ENCODE assay signal across 12 cellular contexts in the genomic region with DNA sequence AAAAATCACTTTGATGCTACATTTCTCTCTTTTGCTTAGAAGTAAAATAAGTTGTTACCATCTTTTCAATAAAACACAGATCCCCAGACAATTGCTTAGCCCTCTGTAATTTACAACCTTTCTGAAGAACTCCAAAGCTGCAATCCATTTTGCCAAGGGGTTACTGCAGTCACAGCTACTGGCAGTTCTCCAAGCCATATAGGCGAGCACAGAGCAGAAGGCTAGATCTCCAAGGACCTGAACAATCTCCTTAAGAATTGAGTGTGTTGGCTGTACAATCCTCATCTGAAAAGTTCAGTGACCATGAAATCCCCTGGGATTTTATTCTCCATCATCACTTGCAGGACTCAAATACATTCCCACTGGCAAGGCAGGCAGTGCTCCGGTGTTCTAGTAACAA.
"Had no signal": no experiment of that assay in that cellular context is flagged by ENCODE, and none has a peak within 500 bp of the region (broad histone marks: within the 10 kb centered on the region; RNA-seq: fewer than 3 reads in every experiment).

No MANE protein-coding gene starts in this region.

- H3K4me1 Mint-ChIP-seq: activated B cell treated with CpG ODN at 0.5 μM for 24 hours; activated CD4-positive, alpha-beta T cell treated with anti-CD3 and anti-CD28 coated beads, Interleukin-2, amount 10 ng/mL, durations not matched to agents 7 days and 5 days; activated naive CD4-positive, alpha-beta T cell treated with anti-CD3 and anti-CD28 coated beads, Interleukin-2, amount 50 U/mL, for 24 hours had no signal

- H3K36me3 Mint-ChIP-seq: activated naive CD4-positive, alpha-beta T cell treated with anti-CD3 and anti-CD28 coated beads, Interleukin-2, amount 50 U/mL, for 24 hours had no signal

- H3K27me3 Mint-ChIP-seq: activated B cell treated with CpG ODN at 0.5 μM for 24 hours; activated CD4-positive, alpha-beta T cell treated with anti-CD3 and anti-CD28 coated beads, Interleukin-2, amount 10 ng/mL, durations not matched to agents 7 days and 5 days; activated naive CD4-positive, alpha-beta T cell treated with anti-CD3 and anti-CD28 coated beads, Interleukin-2, amount 50 U/mL, for 24 hours had no signal

- DNase-seq: activated B cell treated with CpG ODN at 0.5 μM for 24 hours; activated CD4-positive, alpha-beta T cell treated with anti-CD3 and anti-CD28 coated beads, Interleukin-2, amount 10 ng/mL, durations not matched to agents 7 days and 5 days; amygdala; foreskin keratinocyte; head of caudate nucleus; left colon; nephron progenitor cell; stimulated activated naive CD4-positive, alpha-beta T cell; substantia nigra; transverse colon had no signal

- ATAC-seq: foreskin keratinocyte, left colon, sciatic nerve had no signal

- H3K4me3 Mint-ChIP-seq: activated B cell treated with CpG ODN at 0.5 μM for 24 hours; activated CD4-positive, alpha-beta T cell treated with anti-CD3 and anti-CD28 coated beads, Interleukin-2, amount 10 ng/mL, durations not matched to agents 7 days and 5 days; activated naive CD4-positive, alpha-beta T cell treated with anti-CD3 and anti-CD28 coated beads, Interleukin-2, amount 50 U/mL, for 24 hours; nephron progenitor cell had no signal

- H3K9me3 Mint-ChIP-seq: activated CD4-positive, alpha-beta T cell treated with anti-CD3 and anti-CD28 coated beads, Interleukin-2, amount 10 ng/mL, durations not matched to agents 7 days and 5 days; nephron progenitor cell had no signal

- H3K27ac Mint-ChIP-seq: activated B cell treated with CpG ODN at 0.5 μM for 24 hours; activated CD4-positive, alpha-beta T cell treated with anti-CD3 and anti-CD28 coated beads, Interleukin-2, amount 10 ng/mL, durations not matched to agents 7 days and 5 days; activated naive CD4-positive, alpha-beta T cell treated with anti-CD3 and anti-CD28 coated beads, Interleukin-2, amount 50 U/mL, for 24 hours; nephron progenitor cell had no signal
